Comparison of ENCODE assay signal across 2 cellular contexts in genomic region chr22:44963832-44964721, GRCh38.
TF ChIP-seq lines count a peak whose summit lies in the region.

No MANE protein-coding gene starts in this region.

TF ChIP-seq in GM23338, 12 proteins besides CTCF, POLR2A, EP300 and RAD21:
- TF ChIP-seq NANOG (IDR thresholded peaks at IDR 0.05; ENCODE audit: borderline replicate concordance) = no peak
- no peak for TF ChIP-seq ETS1 (IDR thresholded peaks at IDR 0.05)
- no peak for TF ChIP-seq EZH2phosphoT487 (IDR thresholded peaks at IDR 0.05; ENCODE audit: unreplicated experiment)
- no peak for TF ChIP-seq ZNF331 (CRISPR knock-in tag; IDR thresholded peaks at IDR 0.05; ENCODE audit: low read depth)
- no peak for TF ChIP-seq ZNF462 (CRISPR knock-in tag; IDR thresholded peaks at IDR 0.05)
- no peak for TF ChIP-seq STAT1 (IDR thresholded peaks at IDR 0.05; ENCODE audit: unreplicated experiment)
- TF ChIP-seq CREB1 (CRISPR knock-in tag; IDR thresholded peaks at IDR 0.05; ENCODE audit: low read depth) = no peak
- TF ChIP-seq ZNF114 (CRISPR knock-in tag; IDR thresholded peaks at IDR 0.05) = no peak
- TF ChIP-seq REST (IDR thresholded peaks at IDR 0.05; ENCODE audit: unreplicated experiment) = no peak

TF ChIP-seq in H1, 55 proteins besides CTCF, POLR2A, EP300 and RAD21:
- no peak for TF ChIP-seq JUN (IDR thresholded peaks at IDR 0.05; ENCODE audit: low read depth, low read length)
- TF ChIP-seq JUND (IDR thresholded peaks at IDR 0.05; ENCODE audit: low read length) = no peak
- TF ChIP-seq GABPA (IDR thresholded peaks at IDR 0.05; ENCODE audit: borderline replicate concordance, insufficient read depth, low read length) = no peak
- TF ChIP-seq ASH2L (IDR thresholded peaks at IDR 0.05; ENCODE audit: low read length) = no peak
- no peak for TF ChIP-seq SP2 (IDR thresholded peaks at IDR 0.05; ENCODE audit: low read length)
- TF ChIP-seq SUZ12 (IDR thresholded peaks at IDR 0.05; ENCODE audit: low read length) = no peak
- no peak for TF ChIP-seq CEBPB (IDR thresholded peaks at IDR 0.05; ENCODE audit: low read depth, low read length)
- no peak for TF ChIP-seq TBP (IDR thresholded peaks at IDR 0.05; ENCODE audit: low read depth, low read length)
- no peak for TF ChIP-seq USF2 (IDR thresholded peaks at IDR 0.05; ENCODE audit: low read length)
- TF ChIP-seq KDM4A (IDR thresholded peaks at IDR 0.05; ENCODE audit: low read depth, low read length, severe bottlenecking) = no peak
- no peak for TF ChIP-seq ZNF274 (IDR thresholded peaks at IDR 0.05; ENCODE audit: borderline replicate concordance, extremely low read depth, low read length)
